29 cellular contexts compared by ENCODE assay signal in genomic region chr10:126225672-126226007, GRCh38.
DNase-seq lines count a peak whose midpoint lies in the region; ATAC-seq and TF ChIP-seq lines count a peak whose summit lies in the region.
"Had no signal": no experiment of that assay in that cellular context is flagged by ENCODE, and none has a peak within 500 bp of the region (broad histone marks: within the 10 kb centered on the region; RNA-seq: fewer than 3 reads in every experiment).

No MANE protein-coding gene starts in this region.

- H3K14ac ChIP-seq in mesenchymal stem cell (ENCODE audit: low read length in 2 of 2), result no peak overlapping the region

- peak overlapping the region in 1 of 2 experiments; percentile 20 for H2BK12ac ChIP-seq in mesenchymal stem cell (ENCODE audit: low read length in 2 of 2)

- peak; percentile 77 for ATAC-seq in Right ventricle myocardium inferior
- ATAC-seq in stimulated activated naive CD8-positive, alpha-beta T cell treated with anti-CD3 and anti-CD28 coated beads, Interleukin-15, Interleukin-2, amounts not matched to agents 100 U/mL and 50 U/mL, for 24 hours, result no peak
- ATAC-seq: activated naive CD4-positive, alpha-beta T cell treated with anti-CD3 and anti-CD28 coated beads, Interleukin-2, amount 50 U/mL, for 72 hours had no signal

- no peak overlapping the region for H2BK5ac ChIP-seq in mesenchymal stem cell (ENCODE audit: low read depth, low read length, poor library complexity, severe bottlenecking)

- peak overlapping the region; percentile 4 for H3K9ac ChIP-seq in mesenchymal stem cell (ENCODE audit: low read length)

- H3K79me1 ChIP-seq in mesenchymal stem cell (replicated peaks; ENCODE audit: low read length, poor library complexity, severe bottlenecking), result peaks cover 37% of the 10 kb centered on the region

- no peak overlapping the region for H3K4ac ChIP-seq in mesenchymal stem cell (ENCODE audit: low read depth in 1 of 2, low read length in 2 of 2)

- 64% methylated on average over 9 of the region's 9 CpGs for WGBS in mesenchymal stem cell
- WGBS in testis, 2 donors, result 44 to 54% methylated on average over 9 of the region's 9 CpGs

- H3K18ac ChIP-seq in mesenchymal stem cell (ENCODE audit: low read depth in 1 of 2, low read length in 2 of 2), result peak overlapping the region in 1 of 2 experiments; percentile 67

- H3K36me3 ChIP-seq in right atrium auricular region, result no peaks in the 10 kb centered on the region
- H3K36me3 ChIP-seq in mesenchymal stem cell (ENCODE audit: control insufficient read depth in 1 of 2, insufficient read depth in 2 of 2, low read depth in 1 of 2, low read length in 2 of 2), result peaks cover 7 to 26% of the 10 kb centered on the region in 2 experiments
- no peaks in the 10 kb centered on the region for H3K36me3 ChIP-seq in testis (ENCODE audit: low read depth, missing control alignments)
- H3K36me3 ChIP-seq: suprapubic skin, uterus had no signal

- intact Hi-C loops in Right ventricle myocardium inferior (cut with DNase I), result no loop called here
- intact Hi-C loops in testis (cut with DNase I; ENCODE audit: low total_unique reads), result no loop called here

- DNase-seq in Right ventricle myocardium inferior (ENCODE audit: missing footprints), result no peak
- DNase-seq in right atrium auricular region (ENCODE audit: low spot score), result no peak
- peak; percentile 88 for DNase-seq in fibroblast of villous mesenchyme (ENCODE audit: low read depth)
- peak; percentile 48 for DNase-seq in mesenchymal stem cell
- peak; percentile 47 for DNase-seq in testis
- no peak for DNase-seq in retina
- no peak for DNase-seq in stimulated activated naive CD8-positive, alpha-beta T cell treated with anti-CD3 and anti-CD28 coated beads, Interleukin-15, Interleukin-2, amounts not matched to agents 100 U/mL and 50 U/mL, for 24 hours
- no peak for DNase-seq in OCI-M2 (lab: John Stamatoyannopoulos, UW; ENCODE audit: unreplicated experiment)
- DNase-seq: 8988T; activated CD4-positive, alpha-beta memory T cell treated with anti-CD3 and anti-CD28 coated beads for 36 hours; activated CD4-positive, CD25-positive, alpha-beta regulatory T cell treated with anti-CD3 and anti-CD28 coated beads, Interleukin-2, amount 50 U/mL, for 72 hours; aorta; cerebellar nuclear complex; DMS79; GDM1; glutamatergic neuron; H7; KBM-7; kidney glomerular epithelial cell; NCI-H1105 treated with DMSO at 0.1 percent for 48 hours; NCI-H1930; NCI-H526; occipital lobe; stimulated activated CD4-positive, alpha-beta T cell treated with anti-CD3 and anti-CD28 coated beads, Interleukin-12 subunit alpha, Interleukin-12 subunit beta, amount 100 ng/mL, for 4 hours; stimulated activated CD4-positive, alpha-beta T cell treated with anti-CD3 and anti-CD28 coated beads, Interleukin-4, amount 100 ng/mL, for 1 hour; T-helper 1 cell; uterus had no signal

- no peak overlapping the region for H3K23ac ChIP-seq in mesenchymal stem cell (ENCODE audit: low read length in 2 of 2)

- no peak overlapping the region for H2AFZ ChIP-seq in mesenchymal stem cell (ENCODE audit: low read depth, low read length)

- H3K9me3 ChIP-seq in right atrium auricular region (no peaks in the 10 kb centered on the region), mesenchymal stem cell (ENCODE audit: control insufficient read depth, low read length) (no peaks in the 10 kb centered on the region), testis (no peaks in the 10 kb centered on the region)
- H3K9me3 ChIP-seq: suprapubic skin, uterus had no signal

- H4K8ac ChIP-seq in mesenchymal stem cell (ENCODE audit: low read length), result peak overlapping the region; percentile 52

- H3K4me1 ChIP-seq in right atrium auricular region (no peaks in the 10 kb centered on the region), mesenchymal stem cell (ENCODE audit: control insufficient read depth, insufficient read depth, low read depth, low read length) (peaks cover 15% of the 10 kb centered on the region), testis (no peaks in the 10 kb centered on the region)
- H3K4me1 ChIP-seq: uterus had no signal

- H3K27ac ChIP-seq in right atrium auricular region (no peak overlapping the region), mesenchymal stem cell (ENCODE audit: low read length, poor library complexity, severe bottlenecking) (no peak overlapping the region), testis (no peak overlapping the region)
- H3K27ac ChIP-seq: suprapubic skin, uterus had no signal

- no peak for TF ChIP-seq POLR2A in testis (IDR thresholded peaks at IDR 0.05)

- no peaks in the 10 kb centered on the region for H3K27me3 ChIP-seq in right atrium auricular region
- H3K27me3 ChIP-seq in mesenchymal stem cell (ENCODE audit: control insufficient read depth in 1 of 2, insufficient read depth in 1 of 2, low read length in 2 of 2), result no peaks in the 10 kb centered on the region
- no peaks in the 10 kb centered on the region for H3K27me3 ChIP-seq in testis
- H3K27me3 ChIP-seq: suprapubic skin, uterus had no signal

- H2BK120ac ChIP-seq in mesenchymal stem cell (ENCODE audit: low read depth, low read length), result no peak overlapping the region

- no peak overlapping the region for H2AK5ac ChIP-seq in mesenchymal stem cell (ENCODE audit: low read length, severe bottlenecking)

- H3K4me2 ChIP-seq in mesenchymal stem cell (ENCODE audit: low read length, poor library complexity, severe bottlenecking), result no peak overlapping the region

- H2BK15ac ChIP-seq in mesenchymal stem cell (ENCODE audit: low read depth, poor library complexity, severe bottlenecking), result no peak overlapping the region

- H3K4me3 ChIP-seq in right atrium auricular region (no peak overlapping the region), fibroblast of villous mesenchyme (ENCODE audit: low read depth, low read length) (no peak overlapping the region), mesenchymal stem cell (ENCODE audit: insufficient read depth in 1 of 2, low read depth in 1 of 2, low read length in 2 of 2) (no peak overlapping the region), testis (no peak overlapping the region)
- H3K4me3 ChIP-seq: suprapubic skin, uterus had no signal

- no peak overlapping the region for H4K91ac ChIP-seq in mesenchymal stem cell (ENCODE audit: low read length)

- TF ChIP-seq CTCF in right atrium auricular region (IDR thresholded peaks at IDR 0.05), result no peak
- TF ChIP-seq CTCF in fibroblast of villous mesenchyme (IDR thresholded peaks at IDR 0.05; ENCODE audit: insufficient read depth, low read depth, low read length), result peak; percentile 4
- TF ChIP-seq CTCF in testis (IDR thresholded peaks at IDR 0.05), result no peak

Comparison
In these comparisons a context has a peak if more than half of its experiments do, and no peak if none do; other contexts are left out.
1. DNase-seq: peak in fibroblast of villous mesenchyme (single experiment), mesenchymal stem cell (single experiment) and testis (single experiment); none in Right ventricle myocardium inferior (single experiment), right atrium auricular region (single experiment), retina (single experiment), stimulated activated naive CD8-positive, alpha-beta T cell treated with anti-CD3 and anti-CD28 coated beads, Interleukin-15, Interleukin-2, amounts not matched to agents 100 U/mL and 50 U/mL, for 24 hours (single experiment) and OCI-M2 (single experiment).